Comparison of ENCODE assay signal across 29 cellular contexts in the genomic region with DNA sequence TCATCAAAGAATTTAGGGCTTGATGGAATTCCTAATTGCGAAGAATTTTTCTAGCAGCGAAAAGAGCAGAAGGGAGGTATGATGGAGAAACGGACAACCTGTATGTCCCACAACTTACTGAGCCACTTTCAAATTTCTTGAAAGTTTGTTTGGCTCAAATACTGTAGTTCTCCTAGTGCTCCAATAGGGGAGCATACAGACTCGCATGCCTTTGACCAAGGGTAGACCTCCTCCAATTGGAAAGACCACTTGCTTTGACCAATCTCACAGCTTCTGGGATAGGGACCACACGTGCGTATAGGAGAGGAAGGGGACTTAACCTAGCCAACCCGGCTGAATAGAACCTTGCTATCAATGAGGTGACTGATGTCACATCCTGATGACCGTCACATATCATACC. TPM values are rescaled to one million over a fixed set of nuclear protein-coding genes. Genes with fewer than 3 reads are reported as not detected.
DNase-seq lines count a peak whose midpoint lies in the region; ATAC-seq, FAIRE-seq and TF ChIP-seq lines count a peak whose summit lies in the region.
"Had no signal": no experiment of that assay in that cellular context is flagged by ENCODE, and none has a peak within 500 bp of the region (broad histone marks: within the 10 kb centered on the region; RNA-seq: fewer than 3 reads in every experiment).

No MANE protein-coding gene starts in this region.

- POLR2A ChIA-PET in Panc1 (lab: Charles Lee): no interaction called here

- H3K27ac ChIP-seq in Panc1 (ENCODE audit: low read length): peak overlapping the region; percentile 57
- H3K27ac ChIP-seq: A549, KMS-11, RWPE1 had no signal

- FAIRE-seq in GM18507 (lab: Jason Lieb, UNC) (peak; percentile 31), urothelium cell line (lab: Jason Lieb, UNC) (peak; percentile 72)
- FAIRE-seq: A549, GM12892, GM19239 had no signal

- peaks cover 16% of the 10 kb centered on the region for H3K4me1 ChIP-seq in Panc1 (ENCODE audit: control insufficient read depth, insufficient read depth, low read length)
- H3K4me1 ChIP-seq: HAP-1 had no signal

- no peaks in the 10 kb centered on the region for H3K9me3 Mint-ChIP-seq in endothelial cell (ENCODE audit: unreplicated experiment)

- H3K4me3 Mint-ChIP-seq in endothelial cell (ENCODE audit: unreplicated experiment): no peak overlapping the region
- H3K4me3 Mint-ChIP-seq: IgD-negative memory B cell had no signal

- peaks cover 2% of the 10 kb centered on the region for H3K4me1 Mint-ChIP-seq in endothelial cell (ENCODE audit: unreplicated experiment)
- H3K4me1 Mint-ChIP-seq: CD4-positive, alpha-beta memory T cell; IgD-negative memory B cell had no signal

- in situ Hi-C loops in Panc1 (cut with HindIII; ENCODE audit: low pct_unique_long_range_greater_than_20kb, low sequenced_read_pairs): no loop called here

- no peaks in the 10 kb centered on the region for H3K36me3 ChIP-seq in Panc1 (ENCODE audit: control insufficient read depth, insufficient read depth, low read length)
- H3K36me3 ChIP-seq: HAP-1 had no signal

- no peaks in the 10 kb centered on the region for H3K27me3 ChIP-seq in Panc1 (ENCODE audit: control insufficient read depth, insufficient read depth, low read length)

- DNase-seq in GM18507 (ENCODE audit: extremely low spot score, insufficient read length, low read depth) (no peak), Panc1 (ENCODE audit: low read depth, low spot score) (no peak), endothelial cell (ENCODE audit: low spot score) (no peak), urothelium cell line (ENCODE audit: low spot score) (no peak), NCI-H128 (lab: John Stamatoyannopoulos, UW; ENCODE audit: unreplicated experiment) (no peak), NCI-H524 (lab: John Stamatoyannopoulos, UW) (no peak)
- DNase-seq in effector CD8-positive, alpha-beta T cell (lab: John Stamatoyannopoulos, UW): no peak
- DNase-seq: C1 segment of cervical spinal cord; CD4-positive, alpha-beta memory T cell; COR-L47; DMS53; NCI-H1092; NCI-H1436 treated with DMSO at 0.1 percent for 48 hours; NCI-H1930; NCI-H2107; NCI-H446; NCI-H526; NCI-H82; NK-92 treated with Interleukin-12 subunit alpha and Interleukin-12 subunit beta, amount 100 ng/mL, for 24 hours; SHP77 had no signal

- ATAC-seq in Panc1: no peak
- ATAC-seq: A549 had no signal

- CTCF ChIA-PET in Panc1 (lab: Charles Lee): no interaction called here

- no peak overlapping the region for H3K27ac Mint-ChIP-seq in endothelial cell (ENCODE audit: unreplicated experiment)
- H3K27ac Mint-ChIP-seq: CD4-positive, alpha-beta memory T cell; IgD-negative memory B cell had no signal

- H3K4me3 ChIP-seq in Panc1 (ENCODE audit: low read depth in 2 of 2, low read length in 2 of 2): no peak overlapping the region
- H3K4me3 ChIP-seq: A549, HAP-1 had no signal

- H3K36me3 Mint-ChIP-seq in endothelial cell (ENCODE audit: low read depth, unreplicated experiment): no peaks in the 10 kb centered on the region
- H3K36me3 Mint-ChIP-seq: CD4-positive, alpha-beta memory T cell; IgD-negative memory B cell had no signal

- H3K27me3 Mint-ChIP-seq in endothelial cell (ENCODE audit: unreplicated experiment): no peaks in the 10 kb centered on the region
- H3K27me3 Mint-ChIP-seq: CD4-positive, alpha-beta memory T cell had no signal

- intact Hi-C loops in Panc1 (cut with micrococcal nuclease; ENCODE audit: unreplicated experiment): no loop called here

- H3K9me3 ChIP-seq in Panc1 (ENCODE audit: control insufficient read depth, insufficient read depth, low read depth, low read length): no peaks in the 10 kb centered on the region
- H3K9me3 ChIP-seq: A549, HAP-1 had no signal

- no peak for TF ChIP-seq CTCF in Panc1 (IDR thresholded peaks at IDR 0.05)
- peak; percentile 28 for TF ChIP-seq CTCF in endothelial cell (IDR thresholded peaks at IDR 0.05; ENCODE audit: unreplicated experiment)

- BruUV-seq in Panc1 (replicated peaks; lab: Mats Ljungman, UMichigan): no TSS peak

RNA-seq across cellular contexts. Expression of gene SLC35F4, which starts 28.6 kb away (rescaled TPM):
- total RNA-seq in Panc1 (2021; ENCODE audit: unreplicated experiment): not detected
- not detected for polyA plus RNA-seq in Panc1 (2012; ENCODE audit: insufficient read length)
- not detected for total RNA-seq in endothelial cell (ENCODE audit: unreplicated experiment)
- total RNA-seq: CD4-positive, alpha-beta memory T cell; Daoy; T-helper 1 cell treated with Interleukin-12 subunit alpha and Interleukin-12 subunit beta and Interleukin-4 antibody, amounts not matched to agents 30 ng/mL and 1 ng/mL, for 36 hours had no signal
- polyA plus RNA-seq: A549; CD4-positive, alpha-beta memory T cell; IgD-negative memory B cell had no signal
